17 cellular contexts compared by ENCODE assay signal in the genomic region with DNA sequence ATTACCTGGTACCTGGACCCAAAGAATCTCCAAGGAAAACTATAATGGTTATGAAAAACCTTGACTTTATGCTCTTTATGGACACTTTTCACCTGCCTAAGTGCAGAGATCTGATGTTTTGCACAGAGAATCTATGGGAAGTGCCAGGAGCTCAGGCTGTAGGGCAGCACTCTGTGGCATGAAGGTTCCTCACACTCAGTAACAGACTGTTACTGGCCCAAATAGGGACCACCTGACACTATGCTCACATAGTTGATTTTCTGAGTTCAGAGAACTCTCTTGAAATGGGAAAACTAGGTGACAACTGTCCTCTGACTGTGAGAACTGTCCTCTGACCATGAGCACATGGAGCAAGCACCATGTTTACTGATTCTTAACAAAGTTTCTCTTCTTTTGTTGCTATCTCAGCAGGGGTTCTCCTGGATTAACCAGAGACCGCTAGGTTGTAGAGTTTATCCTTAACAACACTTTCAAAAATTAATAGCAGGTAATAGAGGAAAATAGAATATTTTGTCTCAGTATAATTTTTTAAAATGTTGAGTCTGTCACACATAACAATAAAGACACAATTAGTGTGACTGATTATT.
A peak's percentile ranks its signal among the peaks of the same experiment; 100 is the strongest.
DNase-seq lines count a peak whose midpoint lies in the region; ATAC-seq, FAIRE-seq and TF ChIP-seq lines count a peak whose summit lies in the region.
"Had no signal": no experiment of that assay in that cellular context is flagged by ENCODE, and none has a peak within 500 bp of the region (broad histone marks: within the 10 kb centered on the region; RNA-seq: fewer than 3 reads in every experiment).

No MANE protein-coding gene starts in this region.

- H3K79me2 ChIP-seq in H9 (ENCODE audit: insufficient read depth, low read length) (no peaks in the 10 kb centered on the region), GM12878 (ENCODE audit: control insufficient read depth, insufficient read depth, low read length) (no peaks in the 10 kb centered on the region)

- H3K4me2 ChIP-seq in H9 (ENCODE audit: insufficient read depth, insufficient read length, low read length) (no peak overlapping the region), GM12878 (ENCODE audit: control insufficient read depth, insufficient read depth) (no peak overlapping the region)
- H3K4me2 ChIP-seq: BLaER1 treated with 17β-estradiol and CSF1 and Interleukin-3, amounts not matched to agents 10 nM and 100 nM; KMS-11 had no signal

- no peak overlapping the region for H3K27ac Mint-ChIP-seq in H9
- H3K27ac Mint-ChIP-seq: B cell; CD8-positive, alpha-beta T cell had no signal

- no peaks in the 10 kb centered on the region for H4K20me1 ChIP-seq in H9 (ENCODE audit: control insufficient read depth, insufficient read depth, insufficient read length)
- no peaks in the 10 kb centered on the region for H4K20me1 ChIP-seq in GM12878 (ENCODE audit: control insufficient read depth, insufficient read depth)
- H4K20me1 ChIP-seq: BLaER1 treated with 17β-estradiol and CSF1 and Interleukin-3, amounts not matched to agents 10 nM and 100 nM had no signal

- H2BK15ac ChIP-seq in H9 (ENCODE audit: low read depth, low read length): peak overlapping the region; percentile 72; the same call in 1 of the 2 replicates

- DNase-seq in H9 (no peak), GM12878 (ENCODE audit: low read depth, low spot score) (no peak), iPS-NIHi11 (ENCODE audit: low spot score) (peak; percentile 40), OCI-M1 (lab: John Stamatoyannopoulos, UW) (no peak)
- DNase-seq: Calu3; CD8-positive, alpha-beta T cell; DND-41; EL; GOT3 had no signal

- H3K4me3 ChIP-seq in GM12878: no peak overlapping the region
- H3K4me3 ChIP-seq: BLaER1 treated with 17β-estradiol and CSF1 and Interleukin-3, amounts not matched to agents 10 nM and 100 nM; HAP-1 had no signal

- peaks cover 0 to 5% (median 5%) of the 10 kb centered on the region in 3 experiments; a peak in 4 of 7 replicates for H3K36me3 Mint-ChIP-seq in H9 (ENCODE audit: insufficient read depth in 1 of 3, low read depth in 3 of 3)
- H3K36me3 Mint-ChIP-seq: CD8-positive, alpha-beta T cell had no signal

- H3K27me3 Mint-ChIP-seq in H9 (ENCODE audit: low read depth): no peaks in the 10 kb centered on the region
- H3K27me3 Mint-ChIP-seq: B cell had no signal

- H4K91ac ChIP-seq in H9 (ENCODE audit: insufficient read length, low read depth, low read length): no peak overlapping the region

- H2BK5ac ChIP-seq in H9 (ENCODE audit: insufficient read length, low read length): no peak overlapping the region

- peak overlapping the region; percentile 23 for H2BK12ac ChIP-seq in H9 (ENCODE audit: insufficient read length, low read depth, low read length)

- no peak overlapping the region for H2BK20ac ChIP-seq in H9 (ENCODE audit: low read depth, low read length, poor library complexity, severe bottlenecking)

- no peaks in the 10 kb centered on the region for H3K79me1 ChIP-seq in H9 (ENCODE audit: insufficient read depth, low read depth, low read length, poor library complexity, severe bottlenecking)

- no peaks in the 10 kb centered on the region for H3K9me3 ChIP-seq in H9 (ENCODE audit: control insufficient read depth, low read depth, low read length)
- H3K9me3 ChIP-seq in GM12878 (replicated peaks; ENCODE audit: control insufficient read depth, insufficient read depth, low read length): no peaks in the 10 kb centered on the region
- H3K9me3 ChIP-seq: BLaER1 treated with 17β-estradiol and CSF1 and Interleukin-3, amounts not matched to agents 10 nM and 100 nM; HAP-1 had no signal

- BruUV-seq in GM12878 (replicated peaks; lab: Mats Ljungman, UMichigan): no TSS peak

- H3K4me1 ChIP-seq in H9 (ENCODE audit: insufficient read depth, low read length) (peaks cover 10% of the 10 kb centered on the region), GM12878 (ENCODE audit: control insufficient read depth, insufficient read depth, low read length) (no peaks in the 10 kb centered on the region)
- H3K4me1 ChIP-seq: BLaER1 treated with 17β-estradiol and CSF1 and Interleukin-3, amounts not matched to agents 10 nM and 100 nM; HAP-1 had no signal

- no CpG with 5 or more reads among the region's 1 CpG for WGBS in H9 (ENCODE audit: extremely low coverage, insufficient read length, low lambda C conversion rate)
- 0% methylated on average over 1 of the region's 1 CpG for WGBS in GM12878 (ENCODE audit: insufficient coverage, insufficient replicate concordance, low lambda C conversion rate, missing lambda C conversion rate)

- H4K5ac ChIP-seq in H9 (ENCODE audit: insufficient read length, low read depth, low read length): no peak overlapping the region

- H3T11ph ChIP-seq in H9 (ENCODE audit: low read length): no peak overlapping the region

- peaks cover 0 to 7% of the 10 kb centered on the region in 2 experiments; a peak in 4 of 5 replicates for H3K9me3 Mint-ChIP-seq in H9
- H3K9me3 Mint-ChIP-seq: CD8-positive, alpha-beta T cell had no signal

- TF ChIP-seq CTCF in H9 (conservative IDR thresholded peaks at IDR 0.05) (no peak), GM12878 (IDR thresholded peaks at IDR 0.05 in 2 of 3, conservative IDR thresholded peaks at IDR 0.05 in 1 of 3; ENCODE audit: control insufficient read depth in 2 of 3, extremely low read depth in 1 of 3, insufficient read depth in 1 of 3, low read depth in 3 of 3, low read length in 3 of 3) (no peak)

- no peak overlapping the region for H3K23ac ChIP-seq in H9 (ENCODE audit: insufficient read length, low read depth, low read length)

- no peaks in the 10 kb centered on the region for H3K36me3 ChIP-seq in GM12878 (ENCODE audit: control insufficient read depth in 2 of 2, insufficient read depth in 2 of 2, low read length in 1 of 2)
- H3K36me3 ChIP-seq: BLaER1 treated with 17β-estradiol and CSF1 and Interleukin-3, amounts not matched to agents 10 nM and 100 nM; HAP-1 had no signal

- in situ Hi-C loops in GM12878 (cut with MboI): no loop called here

- SMC1A ChIA-PET in GM12878 (lab: Charles Lee; ENCODE audit: uncharacterized antibody, unreplicated experiment): interaction anchor here (1.1 to 2.5 kb wide), 9 partner anchors 16 to 142 kb away, joined by 3 to 6 read pairs (median 5); no protein-coding TSS in a partner anchor

- H2AFZ ChIP-seq in H9 (ENCODE audit: low read length) (no peak overlapping the region), GM12878 (ENCODE audit: control insufficient read depth, low read depth, low read length) (no peak overlapping the region)

- no peak overlapping the region for H3K27ac ChIP-seq in H9 (ENCODE audit: insufficient read length, low read depth, low read length)
- H3K27ac ChIP-seq in GM12878 (ENCODE audit: control insufficient read depth, insufficient read depth): no peak overlapping the region
- H3K27ac ChIP-seq: BLaER1 treated with 17β-estradiol and CSF1 and Interleukin-3, amounts not matched to agents 10 nM and 100 nM; KMS-11 had no signal

- intact Hi-C loops in GM12878 (cut with micrococcal nuclease; ENCODE audit: unreplicated experiment): loop anchor here (10.0 kb wide), 1 partner anchor 144 kb away; no protein-coding TSS in a partner anchor

- H3K18ac ChIP-seq in H9 (ENCODE audit: insufficient read length, low read depth, low read length): no peak overlapping the region

- TF ChIP-seq EP300 in GM12878 (IDR thresholded peaks at IDR 0.05; ENCODE audit: borderline replicate concordance in 1 of 2, control insufficient read depth in 1 of 2, low read depth in 2 of 2, low read length in 2 of 2): no peak

- no peak for TF ChIP-seq RAD21 in GM12878 (IDR thresholded peaks at IDR 0.05; ENCODE audit: insufficient read depth, low read depth, low read length)

- POLR2A ChIA-PET in GM12878 (lab: Charles Lee): no interaction called here

- no peak overlapping the region for H3K4me3 Mint-ChIP-seq in H9
- H3K4me3 Mint-ChIP-seq: B cell; CD8-positive, alpha-beta T cell had no signal

- no peak overlapping the region for H3K14ac ChIP-seq in H9 (ENCODE audit: insufficient read depth, low read length)

- H3K27me3 ChIP-seq in H9 (ENCODE audit: insufficient read depth, low read length) (no peaks in the 10 kb centered on the region), GM12878 (replicated peaks in 1 of 2; ENCODE audit: control insufficient read depth in 2 of 2, insufficient read depth in 2 of 2, low read length in 1 of 2) (no peaks in the 10 kb centered on the region)
- H3K27me3 ChIP-seq: BLaER1 treated with 17β-estradiol and CSF1 and Interleukin-3, amounts not matched to agents 10 nM and 100 nM had no signal

- no peak overlapping the region for H2AK5ac ChIP-seq in H9 (ENCODE audit: insufficient read length, low read length)

- CTCF ChIA-PET in GM12878 (lab: Yijun Ruan, JAX): no interaction called here

- H3K9ac ChIP-seq in H9 (ENCODE audit: extremely low read depth, insufficient read length, low read length) (no peak overlapping the region), GM12878 (ENCODE audit: control insufficient read depth, insufficient read depth, low read length) (no peak overlapping the region)
- H3K9ac ChIP-seq: BLaER1 treated with 17β-estradiol and CSF1 and Interleukin-3, amounts not matched to agents 10 nM and 100 nM; KMS-11 had no signal

- RAD21 ChIA-PET in GM12878 (lab: Charles Lee; ENCODE audit: unreplicated experiment): interaction anchor here (1.2 to 2.0 kb wide), 2 partner anchors 29 to 31 kb away, joined by 4 to 8 read pairs; no protein-coding TSS in a partner anchor

- no peak for FAIRE-seq in GM12878 (lab: Jason Lieb, UNC)
- FAIRE-seq: GM12891, GM19239 had no signal

- no peaks in the 10 kb centered on the region for H3K23me2 ChIP-seq in H9 (ENCODE audit: insufficient read length, low read depth, low read length, poor library complexity, severe bottlenecking)

- no peak for TF ChIP-seq POLR2A in GM12878 (IDR thresholded peaks at IDR 0.05; ENCODE audit: low read depth, low read length)

- ATAC-seq in GM12878 (peak; percentile 39), HG02642 (IDR thresholded peaks at IDR 0.05; ENCODE audit: poor library complexity, unreplicated experiment) (no peak), HG02763 (IDR thresholded peaks at IDR 0.05; ENCODE audit: unreplicated experiment) (no peak)
- ATAC-seq: CD8-positive, alpha-beta T cell had no signal

- H3K4me1 Mint-ChIP-seq in H9: peaks cover 38% of the 10 kb centered on the region in 2 experiments
- H3K4me1 Mint-ChIP-seq: B cell had no signal

- no peak overlapping the region for H2BK120ac ChIP-seq in H9 (ENCODE audit: low read depth, low read length, poor library complexity, severe bottlenecking)

- H4K8ac ChIP-seq in H9 (replicated peaks; ENCODE audit: insufficient read length, low read depth, low read length): no peak overlapping the region

- H3K4ac ChIP-seq in H9 (ENCODE audit: low read depth, low read length): no peak overlapping the region

- H3K56ac ChIP-seq in H9 (ENCODE audit: insufficient read length, low read depth, low read length): no peak overlapping the region
